Comparison of ENCODE assay signal across 8 cellular contexts in genomic region chr6:106509420-106510089, GRCh38.
A peak's percentile ranks its signal among the peaks of the same experiment; 100 is the strongest.
DNase-seq lines count a peak whose midpoint lies in the region; ATAC-seq and TF ChIP-seq lines count a peak whose summit lies in the region.

No MANE protein-coding gene starts in this region.

- intact Hi-C loops in PC-3 (cut with micrococcal nuclease) (loop anchor here (2.0 to 5.0 kb wide), 4 partner anchors 37 to 468 kb away; no protein-coding TSS in a partner anchor), esophagus muscularis mucosa (cut with DNase I) (loop anchor here (5.0 kb wide), 1 partner anchor 43 kb away; no protein-coding TSS in a partner anchor)

- in situ Hi-C loops in G401 (cut with HindIII; ENCODE audit: low sequenced_read_pairs) = no loop called here

- TF ChIP-seq EP300 in esophagus muscularis mucosa (IDR thresholded peaks at IDR 0.05) = no peak

- H3K4me3 ChIP-seq in PC-3 (ENCODE audit: low read length) (peak overlapping the region; percentile 87), esophagus muscularis mucosa (peak overlapping the region; percentile 66 to 84 (median 71)), retinal pigment epithelial cell (ENCODE audit: low read length) (peak overlapping the region; percentile 51)

- no peaks in the 10 kb centered on the region for H3F3A ChIP-seq in PC-3 (ENCODE audit: low read length, unreplicated experiment)

- WGBS in esophagus muscularis mucosa = 39% methylated on average over 20 of the region's 25 CpGs

- peak; percentile 34; the same call in 1 of the 2 replicates for TF ChIP-seq CTCF in GM12874 (IDR thresholded peaks at IDR 0.05; ENCODE audit: insufficient read depth, low read depth, low read length)
- no peak for TF ChIP-seq CTCF in PC-3 (conservative IDR thresholded peaks at IDR 0.05; ENCODE audit: low read depth, low read length)
- TF ChIP-seq CTCF in esophagus muscularis mucosa (IDR thresholded peaks at IDR 0.05) = no peak
- peak; percentile 6 for TF ChIP-seq CTCF in retinal pigment epithelial cell (conservative IDR thresholded peaks at IDR 0.05; ENCODE audit: low read depth, low read length)

- no peaks in the 10 kb centered on the region for H3K9me3 ChIP-seq in PC-3 (ENCODE audit: low read length)
- no peaks in the 10 kb centered on the region for H3K9me3 ChIP-seq in esophagus muscularis mucosa

- peak overlapping the region; percentile 91 for H3K4me2 ChIP-seq in PC-3 (ENCODE audit: low read length)

- peaks cover 26% of the 10 kb centered on the region for H3K4me1 ChIP-seq in PC-3 (ENCODE audit: insufficient read depth, low read length)
- H3K4me1 ChIP-seq in esophagus muscularis mucosa = peaks cover 30 to 45% (median 35%) of the 10 kb centered on the region in 4 donors

- ATAC-seq in PC-3 (no peak), HG03354 (IDR thresholded peaks at IDR 0.05; ENCODE audit: poor library complexity, severe bottlenecking, unreplicated experiment) (no peak)

- CTCF ChIA-PET in PC-3 (lab: Charles Lee) = interaction anchor here (0.6 kb wide), 1 partner anchor 19 kb away, joined by 5 read pairs; no protein-coding TSS in a partner anchor

- H3K27me3 ChIP-seq in PC-3 (ENCODE audit: low read length) (no peaks in the 10 kb centered on the region), esophagus muscularis mucosa (peaks cover 6 to 72% (median 39%) of the 10 kb centered on the region in 4 donors)

- BruUV-seq in PC-3 (replicated peaks; lab: Mats Ljungman, UMichigan) = no TSS peak

- H4K20me1 ChIP-seq in PC-3 (ENCODE audit: low read length) = no peaks in the 10 kb centered on the region

- TF ChIP-seq POLR2A in esophagus muscularis mucosa (IDR thresholded peaks at IDR 0.05; ENCODE audit: low read depth) = no peak

- peak overlapping the region; percentile 91 for H3K9ac ChIP-seq in PC-3 (ENCODE audit: low read length)

- H3K79me2 ChIP-seq in PC-3 (ENCODE audit: low read length) = peaks cover 33% of the 10 kb centered on the region

- POLR2A ChIA-PET in PC-3 (lab: Charles Lee; ENCODE audit: unreplicated experiment) = no interaction called here

- peak overlapping the region; percentile 95 for H2AFZ ChIP-seq in PC-3 (ENCODE audit: low read length)

- H3K36me3 ChIP-seq in PC-3 (ENCODE audit: low read depth, low read length) (no peaks in the 10 kb centered on the region), esophagus muscularis mucosa (no peaks in the 10 kb centered on the region)

- H3K27ac ChIP-seq in PC-3 (ENCODE audit: low read length) (peak overlapping the region; percentile 84), esophagus muscularis mucosa (replicated peaks in 1 of 4) (no peak overlapping the region)

- DNase-seq in PC-3 (no peak), esophagus muscularis mucosa (ENCODE audit: extremely low spot score) (no peak), retinal pigment epithelial cell (ENCODE audit: low read depth) (no peak), cerebellar nuclear complex (lab: John Stamatoyannopoulos, UW) (no peak), Ammon's horn (ENCODE audit: low spot score) (no peak), G401 (ENCODE audit: low spot score) (no peak)

- H3K9me2 ChIP-seq in PC-3 (replicated peaks; ENCODE audit: low read length) = no peaks in the 10 kb centered on the region

Comparison
In these comparisons a context has a peak if more than half of its experiments do, and no peak if none do; other contexts are left out.
1. CTCF ChIP-seq: peak in GM12874 (single experiment) and retinal pigment epithelial cell (single experiment); none in PC-3 (single experiment) and esophagus muscularis mucosa (0 of 3).
2. Peak in every context shown above with its lines, with median percentiles within 50 percentile points of each other: H3K4me3 ChIP-seq.